ENCODE assay signal across 1 cellular context in the genomic region with DNA sequence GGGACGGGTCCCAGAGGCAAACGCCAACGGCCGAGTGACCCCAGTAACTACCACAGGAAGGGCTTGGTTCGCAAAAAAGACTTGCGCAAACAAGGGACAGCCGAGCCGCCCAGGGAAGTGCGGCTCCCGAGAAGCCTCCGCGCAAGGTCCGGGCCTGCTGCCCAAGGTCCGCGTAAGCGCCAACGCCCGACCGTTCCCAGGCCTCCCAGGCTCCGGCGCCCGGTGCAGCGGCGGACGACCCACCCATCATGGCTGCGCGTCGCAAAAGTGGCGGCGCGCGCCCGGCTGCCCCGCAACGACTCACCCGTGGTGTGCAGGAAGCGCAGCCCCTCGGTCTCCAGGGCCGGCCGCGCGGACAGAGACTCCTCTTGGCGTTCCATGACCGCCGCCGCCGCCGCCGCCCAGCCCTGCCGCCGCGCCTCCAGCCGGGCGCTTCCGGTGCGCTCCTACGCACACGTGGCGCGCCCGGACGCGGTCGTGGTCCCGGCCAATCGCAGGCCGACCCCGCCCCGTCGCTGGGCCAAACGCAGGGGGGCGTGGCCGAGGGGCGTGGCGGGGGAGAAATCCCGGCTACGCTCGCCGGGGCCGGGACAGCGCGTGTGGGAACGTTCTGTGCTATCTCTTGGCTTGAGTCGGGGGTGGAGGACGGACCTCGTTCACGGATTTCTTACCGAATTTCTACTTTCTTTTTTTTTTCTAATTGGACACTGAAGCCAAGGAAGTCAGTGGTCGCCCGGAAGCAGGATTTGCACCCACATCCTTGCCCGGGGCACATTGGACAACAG.
TF ChIP-seq lines count a peak whose summit lies in the region.

A gene with protein sequence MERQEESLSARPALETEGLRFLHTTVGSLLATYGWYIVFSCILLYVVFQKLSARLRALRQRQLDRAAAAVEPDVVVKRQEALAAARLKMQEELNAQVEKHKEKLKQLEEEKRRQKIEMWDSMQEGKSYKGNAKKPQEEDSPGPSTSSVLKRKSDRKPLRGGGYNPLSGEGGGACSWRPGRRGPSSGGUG (minus strand): TSS at position 448 of the 785 bp plus-strand sequence. CDS start 68 bp downstream, at position 380.

TF ChIP-seq in HepG2, 621 proteins besides CTCF, POLR2A, EP300 and RAD21 (continued from another document and continues in another):
- TF ChIP-seq, protein P1, sequence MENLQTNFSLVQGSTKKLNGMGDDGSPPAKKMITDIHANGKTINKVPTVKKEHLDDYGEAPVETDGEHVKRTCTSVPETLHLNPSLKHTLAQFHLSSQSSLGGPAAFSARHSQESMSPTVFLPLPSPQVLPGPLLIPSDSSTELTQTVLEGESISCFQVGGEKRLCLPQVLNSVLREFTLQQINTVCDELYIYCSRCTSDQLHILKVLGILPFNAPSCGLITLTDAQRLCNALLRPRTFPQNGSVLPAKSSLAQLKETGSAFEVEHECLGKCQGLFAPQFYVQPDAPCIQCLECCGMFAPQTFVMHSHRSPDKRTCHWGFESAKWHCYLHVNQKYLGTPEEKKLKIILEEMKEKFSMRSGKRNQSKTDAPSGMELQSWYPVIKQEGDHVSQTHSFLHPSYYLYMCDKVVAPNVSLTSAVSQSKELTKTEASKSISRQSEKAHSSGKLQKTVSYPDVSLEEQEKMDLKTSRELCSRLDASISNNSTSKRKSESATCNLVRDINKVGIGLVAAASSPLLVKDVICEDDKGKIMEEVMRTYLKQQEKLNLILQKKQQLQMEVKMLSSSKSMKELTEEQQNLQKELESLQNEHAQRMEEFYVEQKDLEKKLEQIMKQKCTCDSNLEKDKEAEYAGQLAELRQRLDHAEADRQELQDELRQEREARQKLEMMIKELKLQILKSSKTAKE (CRISPR knock-in tag; IDR thresholded peaks at IDR 0.05; ENCODE audit: borderline replicate concordance) = 0 out of 2 replicates have a peak, but pooled peaks have one; percentile 21
- TF ChIP-seq ZNF792 (CRISPR knock-in tag; IDR thresholded peaks at IDR 0.05) = peak; percentile 14; the same call in 1 of the 2 replicates
- TF ChIP-seq ZNF674 (CRISPR knock-in tag; IDR thresholded peaks at IDR 0.05; ENCODE audit: low read depth) = 0 out of 2 replicates have a peak, but pooled peaks have one; percentile 75
- peak; percentile 66 for TF ChIP-seq KMT2A (CRISPR knock-in tag; IDR thresholded peaks at IDR 0.05)
- TF ChIP-seq, protein P2, sequence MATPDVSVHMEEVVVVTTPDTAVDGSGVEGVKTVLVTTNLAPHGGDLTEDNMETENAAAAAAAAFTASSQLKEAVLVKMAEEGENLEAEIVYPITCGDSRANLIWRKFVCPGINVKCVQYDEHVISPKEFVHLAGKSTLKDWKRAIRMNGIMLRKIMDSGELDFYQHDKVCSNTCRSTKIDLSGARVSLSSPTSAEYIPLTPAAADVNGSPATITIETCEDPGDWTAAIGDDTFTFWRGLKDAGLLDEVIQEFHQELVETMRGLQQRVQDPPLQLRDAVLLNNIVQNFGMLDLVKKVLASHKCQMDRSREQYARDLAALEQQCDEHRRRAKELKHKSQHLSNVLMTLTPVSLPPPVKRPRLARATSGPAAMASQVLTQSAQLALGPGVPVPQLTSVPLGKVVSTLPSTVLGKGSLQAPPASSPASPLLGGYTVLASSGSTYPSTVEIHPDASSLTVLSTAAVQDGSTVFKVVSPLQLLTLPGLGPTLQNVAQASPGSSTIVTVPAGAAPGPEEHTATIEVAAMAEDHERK (CRISPR knock-in tag; IDR thresholded peaks at IDR 0.05; ENCODE audit: low read depth) = peak; percentile 55; the same call in 1 of the 2 replicates
- peak; percentile 43; the same call in 1 of the 2 replicates for TF ChIP-seq ZMYM4 (CRISPR knock-in tag; IDR thresholded peaks at IDR 0.05)
- TF ChIP-seq, protein P3, sequence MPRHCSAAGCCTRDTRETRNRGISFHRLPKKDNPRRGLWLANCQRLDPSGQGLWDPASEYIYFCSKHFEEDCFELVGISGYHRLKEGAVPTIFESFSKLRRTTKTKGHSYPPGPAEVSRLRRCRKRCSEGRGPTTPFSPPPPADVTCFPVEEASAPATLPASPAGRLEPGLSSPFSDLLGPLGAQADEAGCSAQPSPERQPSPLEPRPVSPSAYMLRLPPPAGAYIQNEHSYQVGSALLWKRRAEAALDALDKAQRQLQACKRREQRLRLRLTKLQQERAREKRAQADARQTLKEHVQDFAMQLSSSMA (CRISPR knock-in tag; IDR thresholded peaks at IDR 0.05) = peak; percentile 86
- peak; percentile 59; the same call in 1 of the 2 replicates for TF ChIP-seq ZNF121 (CRISPR knock-in tag; IDR thresholded peaks at IDR 0.05)
- TF ChIP-seq, protein P4, sequence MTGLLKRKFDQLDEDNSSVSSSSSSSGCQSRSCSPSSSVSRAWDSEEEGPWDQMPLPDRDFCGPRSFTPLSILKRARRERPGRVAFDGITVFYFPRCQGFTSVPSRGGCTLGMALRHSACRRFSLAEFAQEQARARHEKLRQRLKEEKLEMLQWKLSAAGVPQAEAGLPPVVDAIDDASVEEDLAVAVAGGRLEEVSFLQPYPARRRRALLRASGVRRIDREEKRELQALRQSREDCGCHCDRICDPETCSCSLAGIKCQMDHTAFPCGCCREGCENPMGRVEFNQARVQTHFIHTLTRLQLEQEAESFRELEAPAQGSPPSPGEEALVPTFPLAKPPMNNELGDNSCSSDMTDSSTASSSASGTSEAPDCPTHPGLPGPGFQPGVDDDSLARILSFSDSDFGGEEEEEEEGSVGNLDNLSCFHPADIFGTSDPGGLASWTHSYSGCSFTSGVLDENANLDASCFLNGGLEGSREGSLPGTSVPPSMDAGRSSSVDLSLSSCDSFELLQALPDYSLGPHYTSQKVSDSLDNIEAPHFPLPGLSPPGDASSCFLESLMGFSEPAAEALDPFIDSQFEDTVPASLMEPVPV (CRISPR knock-in tag; IDR thresholded peaks at IDR 0.05) = peak; percentile 75; the same call in 1 of the 2 replicates
- peak; percentile 81 for TF ChIP-seq SKI (IDR thresholded peaks at IDR 0.05; ENCODE audit: partially characterized antibody)
- peak; percentile 60; the same call in 1 of the 2 replicates for TF ChIP-seq MEIS2 (CRISPR knock-in tag; IDR thresholded peaks at IDR 0.05)
- TF ChIP-seq, protein P5, sequence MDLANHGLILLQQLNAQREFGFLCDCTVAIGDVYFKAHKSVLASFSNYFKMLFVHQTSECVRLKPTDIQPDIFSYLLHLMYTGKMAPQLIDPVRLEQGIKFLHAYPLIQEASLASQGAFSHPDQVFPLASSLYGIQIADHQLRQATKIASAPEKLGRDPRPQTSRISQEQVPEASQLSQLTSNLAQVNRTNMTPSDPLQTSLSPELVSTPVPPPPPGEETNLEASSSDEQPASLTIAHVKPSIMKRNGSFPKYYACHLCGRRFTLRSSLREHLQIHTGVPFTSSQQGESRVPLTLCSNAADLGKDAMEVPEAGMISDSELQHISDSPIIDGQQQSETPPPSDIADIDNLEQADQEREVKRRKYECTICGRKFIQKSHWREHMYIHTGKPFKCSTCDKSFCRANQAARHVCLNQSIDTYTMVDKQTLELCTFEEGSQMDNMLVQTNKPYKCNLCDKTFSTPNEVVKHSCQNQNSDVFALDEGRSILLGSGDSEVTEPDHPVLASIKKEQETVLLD (CRISPR knock-in tag; IDR thresholded peaks at IDR 0.05; ENCODE audit: low read depth) = peak; percentile 70
- TF ChIP-seq, protein P6, sequence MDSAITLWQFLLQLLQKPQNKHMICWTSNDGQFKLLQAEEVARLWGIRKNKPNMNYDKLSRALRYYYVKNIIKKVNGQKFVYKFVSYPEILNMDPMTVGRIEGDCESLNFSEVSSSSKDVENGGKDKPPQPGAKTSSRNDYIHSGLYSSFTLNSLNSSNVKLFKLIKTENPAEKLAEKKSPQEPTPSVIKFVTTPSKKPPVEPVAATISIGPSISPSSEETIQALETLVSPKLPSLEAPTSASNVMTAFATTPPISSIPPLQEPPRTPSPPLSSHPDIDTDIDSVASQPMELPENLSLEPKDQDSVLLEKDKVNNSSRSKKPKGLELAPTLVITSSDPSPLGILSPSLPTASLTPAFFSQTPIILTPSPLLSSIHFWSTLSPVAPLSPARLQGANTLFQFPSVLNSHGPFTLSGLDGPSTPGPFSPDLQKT (CRISPR knock-in tag; IDR thresholded peaks at IDR 0.05; ENCODE audit: borderline replicate concordance) = no peak
- peak; percentile 96 for TF ChIP-seq ZFY (CRISPR knock-in tag; IDR thresholded peaks at IDR 0.05)
- TF ChIP-seq ZNF441 (CRISPR knock-in tag; IDR thresholded peaks at IDR 0.05; ENCODE audit: borderline replicate concordance) = 0 out of 2 replicates have a peak, but pooled peaks have one; percentile 19
- TF ChIP-seq, protein P7, sequence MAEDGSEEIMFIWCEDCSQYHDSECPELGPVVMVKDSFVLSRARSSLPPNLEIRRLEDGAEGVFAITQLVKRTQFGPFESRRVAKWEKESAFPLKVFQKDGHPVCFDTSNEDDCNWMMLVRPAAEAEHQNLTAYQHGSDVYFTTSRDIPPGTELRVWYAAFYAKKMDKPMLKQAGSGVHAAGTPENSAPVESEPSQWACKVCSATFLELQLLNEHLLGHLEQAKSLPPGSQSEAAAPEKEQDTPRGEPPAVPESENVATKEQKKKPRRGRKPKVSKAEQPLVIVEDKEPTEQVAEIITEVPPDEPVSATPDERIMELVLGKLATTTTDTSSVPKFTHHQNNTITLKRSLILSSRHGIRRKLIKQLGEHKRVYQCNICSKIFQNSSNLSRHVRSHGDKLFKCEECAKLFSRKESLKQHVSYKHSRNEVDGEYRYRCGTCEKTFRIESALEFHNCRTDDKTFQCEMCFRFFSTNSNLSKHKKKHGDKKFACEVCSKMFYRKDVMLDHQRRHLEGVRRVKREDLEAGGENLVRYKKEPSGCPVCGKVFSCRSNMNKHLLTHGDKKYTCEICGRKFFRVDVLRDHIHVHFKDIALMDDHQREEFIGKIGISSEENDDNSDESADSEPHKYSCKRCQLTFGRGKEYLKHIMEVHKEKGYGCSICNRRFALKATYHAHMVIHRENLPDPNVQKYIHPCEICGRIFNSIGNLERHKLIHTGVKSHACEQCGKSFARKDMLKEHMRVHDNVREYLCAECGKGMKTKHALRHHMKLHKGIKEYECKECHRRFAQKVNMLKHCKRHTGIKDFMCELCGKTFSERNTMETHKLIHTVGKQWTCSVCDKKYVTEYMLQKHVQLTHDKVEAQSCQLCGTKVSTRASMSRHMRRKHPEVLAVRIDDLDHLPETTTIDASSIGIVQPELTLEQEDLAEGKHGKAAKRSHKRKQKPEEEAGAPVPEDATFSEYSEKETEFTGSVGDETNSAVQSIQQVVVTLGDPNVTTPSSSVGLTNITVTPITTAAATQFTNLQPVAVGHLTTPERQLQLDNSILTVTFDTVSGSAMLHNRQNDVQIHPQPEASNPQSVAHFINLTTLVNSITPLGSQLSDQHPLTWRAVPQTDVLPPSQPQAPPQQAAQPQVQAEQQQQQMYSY (CRISPR knock-in tag; IDR thresholded peaks at IDR 0.05) = peak; percentile 89
- TF ChIP-seq SP2 (CRISPR knock-in tag; IDR thresholded peaks at IDR 0.05) = peak; percentile 68
- 0 out of 2 replicates have a peak, but pooled peaks have one; percentile 37 for TF ChIP-seq BRCA1 (CRISPR knock-in tag; IDR thresholded peaks at IDR 0.05)
- TF ChIP-seq CEBPB (IDR thresholded peaks at IDR 0.05; ENCODE audit: borderline replicate concordance, low read depth, low read length) = peak; percentile 51; the same call in 1 of the 2 replicates
- TF ChIP-seq ASH2L (IDR thresholded peaks at IDR 0.05; ENCODE audit: insufficient read length, low read depth, low read length) = peak; percentile 89
- TF ChIP-seq ZSCAN12 (CRISPR knock-in tag; IDR thresholded peaks at IDR 0.05) = peak; percentile 84; the same call in 1 of the 2 replicates
- peak; percentile 73; the same call in 1 of the 2 replicates for TF ChIP-seq ZNF563 (CRISPR knock-in tag; IDR thresholded peaks at IDR 0.05)
- TF ChIP-seq ZNF7 (CRISPR knock-in tag; IDR thresholded peaks at IDR 0.05) = no peak
- TF ChIP-seq TAF1 (CRISPR knock-in tag; IDR thresholded peaks at IDR 0.05) = peak; percentile 64
- no peak for TF ChIP-seq ZNF138 (CRISPR knock-in tag; IDR thresholded peaks at IDR 0.05; ENCODE audit: low read depth)
- TF ChIP-seq GFI1 (CRISPR knock-in tag; IDR thresholded peaks at IDR 0.05; ENCODE audit: borderline replicate concordance) = peak; percentile 57; the same call in 1 of the 2 replicates
- TF ChIP-seq RBM39 (IDR thresholded peaks at IDR 0.05; ENCODE audit: low read depth, low read length, poor library complexity, severe bottlenecking) = peak; percentile 40
- TF ChIP-seq ZNF343 (CRISPR knock-in tag; IDR thresholded peaks at IDR 0.05) = 0 out of 2 replicates have a peak, but pooled peaks have one; percentile 58
- TF ChIP-seq KDM5A (IDR thresholded peaks at IDR 0.05; ENCODE audit: borderline replicate concordance, low read length) = peak; percentile 59; the same call in 1 of the 2 replicates
- TF ChIP-seq KLF12 (CRISPR knock-in tag; IDR thresholded peaks at IDR 0.05; ENCODE audit: borderline replicate concordance) = peak; percentile 88; the same call in 1 of the 2 replicates
- 0 out of 2 replicates have a peak, but pooled peaks have one; percentile 37 for TF ChIP-seq CHCHD3 (CRISPR knock-in tag; IDR thresholded peaks at IDR 0.05)
- TF ChIP-seq, protein P8, sequence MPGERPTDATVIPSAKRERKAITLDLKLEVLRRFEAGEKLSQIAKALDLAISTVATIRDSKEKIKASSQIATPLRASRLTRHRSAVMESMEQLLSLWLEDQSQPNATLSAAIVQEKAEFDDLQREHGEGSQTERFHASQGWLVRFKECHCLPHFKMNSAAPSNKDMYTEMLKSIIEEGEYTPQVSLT (CRISPR knock-in tag; IDR thresholded peaks at IDR 0.05; ENCODE audit: borderline replicate concordance, low read depth) = no peak
- TF ChIP-seq, protein P9, sequence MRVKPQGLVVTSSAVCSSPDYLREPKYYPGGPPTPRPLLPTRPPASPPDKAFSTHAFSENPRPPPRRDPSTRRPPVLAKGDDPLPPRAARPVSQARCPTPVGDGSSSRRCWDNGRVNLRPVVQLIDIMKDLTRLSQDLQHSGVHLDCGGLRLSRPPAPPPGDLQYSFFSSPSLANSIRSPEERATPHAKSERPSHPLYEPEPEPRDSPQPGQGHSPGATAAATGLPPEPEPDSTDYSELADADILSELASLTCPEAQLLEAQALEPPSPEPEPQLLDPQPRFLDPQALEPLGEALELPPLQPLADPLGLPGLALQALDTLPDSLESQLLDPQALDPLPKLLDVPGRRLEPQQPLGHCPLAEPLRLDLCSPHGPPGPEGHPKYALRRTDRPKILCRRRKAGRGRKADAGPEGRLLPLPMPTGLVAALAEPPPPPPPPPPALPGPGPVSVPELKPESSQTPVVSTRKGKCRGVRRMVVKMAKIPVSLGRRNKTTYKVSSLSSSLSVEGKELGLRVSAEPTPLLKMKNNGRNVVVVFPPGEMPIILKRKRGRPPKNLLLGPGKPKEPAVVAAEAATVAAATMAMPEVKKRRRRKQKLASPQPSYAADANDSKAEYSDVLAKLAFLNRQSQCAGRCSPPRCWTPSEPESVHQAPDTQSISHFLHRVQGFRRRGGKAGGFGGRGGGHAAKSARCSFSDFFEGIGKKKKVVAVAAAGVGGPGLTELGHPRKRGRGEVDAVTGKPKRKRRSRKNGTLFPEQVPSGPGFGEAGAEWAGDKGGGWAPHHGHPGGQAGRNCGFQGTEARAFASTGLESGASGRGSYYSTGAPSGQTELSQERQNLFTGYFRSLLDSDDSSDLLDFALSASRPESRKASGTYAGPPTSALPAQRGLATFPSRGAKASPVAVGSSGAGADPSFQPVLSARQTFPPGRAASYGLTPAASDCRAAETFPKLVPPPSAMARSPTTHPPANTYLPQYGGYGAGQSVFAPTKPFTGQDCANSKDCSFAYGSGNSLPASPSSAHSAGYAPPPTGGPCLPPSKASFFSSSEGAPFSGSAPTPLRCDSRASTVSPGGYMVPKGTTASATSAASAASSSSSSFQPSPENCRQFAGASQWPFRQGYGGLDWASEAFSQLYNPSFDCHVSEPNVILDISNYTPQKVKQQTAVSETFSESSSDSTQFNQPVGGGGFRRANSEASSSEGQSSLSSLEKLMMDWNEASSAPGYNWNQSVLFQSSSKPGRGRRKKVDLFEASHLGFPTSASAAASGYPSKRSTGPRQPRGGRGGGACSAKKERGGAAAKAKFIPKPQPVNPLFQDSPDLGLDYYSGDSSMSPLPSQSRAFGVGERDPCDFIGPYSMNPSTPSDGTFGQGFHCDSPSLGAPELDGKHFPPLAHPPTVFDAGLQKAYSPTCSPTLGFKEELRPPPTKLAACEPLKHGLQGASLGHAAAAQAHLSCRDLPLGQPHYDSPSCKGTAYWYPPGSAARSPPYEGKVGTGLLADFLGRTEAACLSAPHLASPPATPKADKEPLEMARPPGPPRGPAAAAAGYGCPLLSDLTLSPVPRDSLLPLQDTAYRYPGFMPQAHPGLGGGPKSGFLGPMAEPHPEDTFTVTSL (CRISPR knock-in tag; IDR thresholded peaks at IDR 0.05; ENCODE audit: borderline replicate concordance) = no peak
